Comparison of ENCODE assay signal across 15 cellular contexts in genomic region chr9:122531157-122531556, GRCh38. TPM values are rescaled to one million over a fixed set of nuclear protein-coding genes. Genes with fewer than 3 reads are reported as not detected.
"Had no signal": no experiment of that assay in that cellular context is flagged by ENCODE, and none has a peak within 500 bp of the region (broad histone marks: within the 10 kb centered on the region; RNA-seq: fewer than 3 reads in every experiment).

No MANE protein-coding gene starts in this region.

RNA-seq across cellular contexts. Expression of gene OR1N1, which starts 4.1 kb away (rescaled TPM):
- total RNA-seq: stomach, subcutaneous adipose tissue, suprapubic skin, temporal lobe, thoracic aorta, thyroid gland, tibial nerve, transverse colon, upper lobe of left lung, upper lobe of right lung, ureter, urinary bladder, uterus, vagina had no signal
- polyA plus RNA-seq: stomach, thymus, urinary bladder had no signal

RNA-seq across cellular contexts. Expression of gene OR1J4, which starts 12.2 kb away (rescaled TPM):
- total RNA-seq: subcutaneous adipose tissue, suprapubic skin, temporal lobe, thoracic aorta, thyroid gland, tibial nerve, transverse colon, upper lobe of left lung, upper lobe of right lung, ureter, urinary bladder, uterus, vagina had no signal
- polyA plus RNA-seq: stomach, urinary bladder had no signal

RNA-seq across cellular contexts. Expression of gene OR1J2, which starts 20.6 kb away (rescaled TPM):
- total RNA-seq: subcutaneous adipose tissue, suprapubic skin, temporal lobe, thyroid gland, tibial nerve, transverse colon, upper lobe of right lung, urinary bladder, uterus, vagina had no signal
- polyA plus RNA-seq: stomach, thymus, urinary bladder had no signal

RNA-seq across cellular contexts. Expression of gene OR1N2, which starts 21.8 kb away (rescaled TPM):
- total RNA-seq: stomach, subcutaneous adipose tissue, suprapubic skin, temporal lobe, thyroid gland, tibial nerve, transverse colon, upper lobe of left lung, upper lobe of right lung, ureter, urinary bladder, uterus, vagina had no signal
- polyA plus RNA-seq: stomach, thymus, urinary bladder had no signal

RNA-seq across cellular contexts. Expression of gene OR1L8, which starts 52.0 kb away (rescaled TPM):
- total RNA-seq: suprapubic skin, temporal lobe, thoracic aorta, transverse colon, upper lobe of right lung, ureter had no signal
- polyA plus RNA-seq: stomach, thymus had no signal
